Comparison of ENCODE assay signal across 8 cellular contexts in the genomic region with DNA sequence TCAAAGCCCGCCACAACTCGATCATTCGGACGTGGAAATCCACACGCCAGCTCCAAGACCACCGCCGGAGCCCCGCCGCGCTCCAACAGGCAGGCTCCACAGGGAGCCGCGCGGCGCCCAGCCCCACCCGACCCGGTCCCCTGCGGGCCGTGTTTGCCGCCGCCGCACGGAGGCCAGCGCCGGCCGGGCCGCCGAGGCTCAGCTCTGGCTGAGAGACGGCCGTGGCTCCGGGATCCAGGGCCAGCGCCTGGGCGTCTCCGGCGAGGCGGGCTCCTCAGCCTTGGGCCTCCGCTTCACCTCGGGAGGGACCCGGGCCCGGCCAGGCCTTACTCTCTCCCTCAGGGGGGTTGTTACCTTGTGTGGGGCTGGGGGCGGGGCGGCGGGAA.
A peak's percentile ranks its signal among the peaks of the same experiment; 100 is the strongest.
DNase-seq lines count a peak whose midpoint lies in the region; TF ChIP-seq lines count a peak whose summit lies in the region.

No MANE protein-coding gene starts in this region.

- H3K36me3 ChIP-seq in NT2/D1 (ENCODE audit: insufficient read depth, insufficient read length, low read length) (peaks cover 43% of the 10 kb centered on the region), muscle layer of duodenum (ENCODE audit: control insufficient read depth in 1 of 2, insufficient read depth in 2 of 2, low read length in 2 of 2) (peaks cover 7 to 33% of the 10 kb centered on the region in 2 donors)
- peaks cover 33% of the 10 kb centered on the region for H3K36me3 ChIP-seq in effector memory CD4-positive, alpha-beta T cell (ENCODE audit: control insufficient read depth, insufficient read depth, low read length)

- H3K9ac ChIP-seq in NT2/D1 (ENCODE audit: insufficient read length, low read depth), result peak overlapping the region; percentile 92

- H3K27me3 ChIP-seq in NT2/D1 (ENCODE audit: insufficient read depth, insufficient read length), result no peaks in the 10 kb centered on the region
- H3K27me3 ChIP-seq in effector memory CD4-positive, alpha-beta T cell (replicated peaks; ENCODE audit: control insufficient read depth, insufficient read depth, low read length, poor library complexity, severe bottlenecking), result no peaks in the 10 kb centered on the region
- H3K27me3 ChIP-seq in muscle layer of duodenum (ENCODE audit: low read depth, low read length), result no peaks in the 10 kb centered on the region

- H3K9me3 ChIP-seq in NT2/D1 (ENCODE audit: insufficient read depth, low read length), result no peaks in the 10 kb centered on the region
- no peaks in the 10 kb centered on the region for H3K9me3 ChIP-seq in effector memory CD4-positive, alpha-beta T cell (ENCODE audit: control insufficient read depth, low read length)
- no peaks in the 10 kb centered on the region for H3K9me3 ChIP-seq in muscle layer of duodenum (ENCODE audit: control insufficient read depth in 1 of 2, low read length in 2 of 2)

- H3K27ac ChIP-seq in effector memory CD4-positive, alpha-beta T cell (ENCODE audit: insufficient read depth, low read length, poor library complexity, severe bottlenecking), result peak overlapping the region; percentile 94
- peak overlapping the region; percentile 87 for H3K27ac ChIP-seq in muscle layer of duodenum (ENCODE audit: low read length)

- H3K4me1 ChIP-seq in NT2/D1 (ENCODE audit: insufficient read depth, insufficient read length) (no peaks in the 10 kb centered on the region), muscle layer of duodenum (ENCODE audit: control insufficient read depth in 1 of 2, insufficient read depth in 2 of 2, low read length in 2 of 2) (peaks cover 10 to 38% of the 10 kb centered on the region in 2 donors)
- peaks cover 19% of the 10 kb centered on the region for H3K4me1 ChIP-seq in effector memory CD4-positive, alpha-beta T cell (ENCODE audit: control insufficient read depth, insufficient read depth, low read length, poor library complexity, severe bottlenecking)

- POLR2A ChIA-PET in HEK293T (lab: Yijun Ruan, JAX), result interaction anchor here (0.5 to 1.9 kb wide), 21 partner anchors 8 to 614 kb away, joined by 3 to 9 read pairs (median 4); a partner anchor contains a TSS

- H3K4me3 ChIP-seq in NT2/D1 (ENCODE audit: insufficient read length, low read depth) (peak overlapping the region; percentile 79), muscle layer of duodenum (ENCODE audit: low read depth in 1 of 2, low read length in 2 of 2) (peak overlapping the region; percentile 89 to 93)
- H3K4me3 ChIP-seq in effector memory CD4-positive, alpha-beta T cell (ENCODE audit: insufficient read depth, low read depth, low read length, poor library complexity, severe bottlenecking), result peak overlapping the region; percentile 89

- CTCF ChIA-PET in HEK293T (lab: Yijun Ruan, JAX), result interaction anchor here (0.9 kb wide), 1 partner anchor 25 kb away, joined by 3 read pairs; no protein-coding TSS in a partner anchor

- peak in 2 of 3 experiments; percentile 45 to 65 for DNase-seq in NCI-H1417 (lab: John Stamatoyannopoulos, UW)
- DNase-seq in NCI-H1417 treated with DMSO at 0.1 percent for 48 hours (lab: John Stamatoyannopoulos, UW), result no peak
- no peak for DNase-seq in HEK293T (ENCODE audit: extremely low spot score)
- DNase-seq in NT2/D1 (ENCODE audit: low read depth, low spot score), result peak; percentile 6
- DNase-seq in effector memory CD4-positive, alpha-beta T cell, result no peak
- DNase-seq in NCI-H1092 (lab: John Stamatoyannopoulos, UW), result no peak
- no peak for DNase-seq in NCI-H1105 treated with DMSO at 0.1 percent for 48 hours (lab: John Stamatoyannopoulos, UW)

TF ChIP-seq in HEK293T, 16 proteins besides CTCF, POLR2A, EP300 and RAD21:
- TF ChIP-seq HDGF (IDR thresholded peaks at IDR 0.05; ENCODE audit: borderline replicate concordance), result no peak
- TF ChIP-seq BHLHE40 (IDR thresholded peaks at IDR 0.05; ENCODE audit: borderline replicate concordance), result no peak
- TF ChIP-seq ZNF384 (IDR thresholded peaks at IDR 0.05), result no peak
- TF ChIP-seq ARNT (IDR thresholded peaks at IDR 0.05), result 0 out of 2 replicates have a peak, but pooled peaks have one; percentile 20
TF ChIP-seq in HEK293T: peak in this region for 1.

Comparison
In these comparisons a context has a peak if more than half of its experiments do, and no peak if none do; other contexts are left out.
1. DNase-seq: peak in NCI-H1417 (2 of 3) and NT2/D1 (single experiment); none in NCI-H1417 treated with DMSO at 0.1 percent for 48 hours (single experiment), HEK293T (single experiment), effector memory CD4-positive, alpha-beta T cell (0 of 3), NCI-H1092 (single experiment) and NCI-H1105 treated with DMSO at 0.1 percent for 48 hours (single experiment).
2. Peak in every context shown above with its lines, with median percentiles within 50 percentile points of each other: H3K4me3 ChIP-seq.